8 cellular contexts compared by ENCODE assay signal in genomic region chr15:75842722-75843617, GRCh38. TPM values are rescaled to one million over a fixed set of nuclear protein-coding genes. Genes with fewer than 3 reads are reported as not detected.
DNase-seq lines count a peak whose midpoint lies in the region.

Gene UBE2Q2, plus strand, starts transcription at chr15:75843447. Its CDS starts 220 bp downstream, at chr15:75843667.

- peak within 1 kb of the TSS; percentile 84 for H3K9ac ChIP-seq in muscle layer of colon (ENCODE audit: low read length)

- H3K9me3 ChIP-seq in esophagus (ENCODE audit: control insufficient read depth in 2 of 2, insufficient read depth in 1 of 2, low read depth in 1 of 2, low read length in 1 of 2) (no peaks in the 10 kb centered on the region), muscle layer of colon (ENCODE audit: low read length) (no peaks in the 10 kb centered on the region)

- H3K4me3 ChIP-seq in esophagus (ENCODE audit: low read depth in 1 of 2, low read length in 2 of 2) (peak within 1 kb of the TSS; percentile 80 to 95), muscle layer of colon (ENCODE audit: low read depth in 1 of 2, low read length in 2 of 2) (peak within 1 kb of the TSS; percentile 89 to 92)

- no peaks in the 10 kb centered on the region for H3K36me3 ChIP-seq in esophagus (ENCODE audit: control insufficient read depth in 2 of 2, insufficient read depth in 2 of 2, low read length in 1 of 2)
- H3K36me3 ChIP-seq in muscle layer of colon (ENCODE audit: insufficient read depth, low read length), result no peaks in the 10 kb centered on the region

- peaks cover 0 to 8% of the 10 kb centered on the region in 2 donors for H3K4me1 ChIP-seq in esophagus (ENCODE audit: control insufficient read depth in 2 of 2, insufficient read depth in 2 of 2, low read length in 1 of 2)
- peaks cover 31% of the 10 kb centered on the region for H3K4me1 ChIP-seq in muscle layer of colon (ENCODE audit: insufficient read depth, low read length)

- H3K27ac ChIP-seq in esophagus (ENCODE audit: low read depth in 2 of 2, low read length in 1 of 2) (peak within 1 kb of the TSS; percentile 82 to 93), muscle layer of colon (ENCODE audit: low read depth, low read length) (peak within 1 kb of the TSS; percentile 81)

- DNase-seq in AG20443 (ENCODE audit: low spot score) (peak; percentile 87), GM19240 (ENCODE audit: insufficient read length, low spot score) (peak; percentile 54), HK-2 (ENCODE audit: unreplicated experiment) (peak; percentile 42), OCI-M1 (lab: John Stamatoyannopoulos, UW) (peak; percentile 81)
- peak; percentile 77 for DNase-seq in activated T-cell treated with anti-CD3 and anti-CD28 coated beads, Interleukin-2, amount 50 U/mL, for 1 hour
- peak; percentile 39 for DNase-seq in stimulated activated CD8-positive, alpha-beta memory T cell treated with anti-CD3 and anti-CD28 coated beads, Interleukin-7, amount 100 ng/mL, for 24 hours (ENCODE audit: low read depth)

- WGBS in esophagus, 2 donors, result 1% methylated on average over 79 to 101 of the region's 101 CpGs

- H3K27me3 ChIP-seq in esophagus (ENCODE audit: control insufficient read depth in 1 of 2, insufficient read depth in 2 of 2, low read length in 2 of 2) (no peaks in the 10 kb centered on the region), muscle layer of colon (ENCODE audit: control insufficient read depth in 1 of 2, insufficient read depth in 2 of 2, low read length in 2 of 2) (no peaks in the 10 kb centered on the region)

RNA-seq across cellular contexts. Expression of gene UBE2Q2, which starts in this region (rescaled TPM):
- polyA plus RNA-seq in esophagus, result 10 to 100 TPM; 10.9 to 12.2 TPM

Comparison
In these comparisons a context has a peak if more than half of its experiments do, and no peak if none do; other contexts are left out.
1. Peak in every context shown above with its lines: DNase-seq, H3K4me3 ChIP-seq and H3K27ac ChIP-seq.